ENCODE assay signal across 1 cellular context in genomic region chr1:32485554-32486255, GRCh38.
TF ChIP-seq lines count a peak whose summit lies in the region.

No MANE protein-coding gene starts in this region.

TF ChIP-seq in H1, 55 proteins besides CTCF, POLR2A, EP300 and RAD21:
- TF ChIP-seq MAX (IDR thresholded peaks at IDR 0.05) = no peak
- TF ChIP-seq MAFK (IDR thresholded peaks at IDR 0.05; ENCODE audit: low read depth, low read length) = no peak
- TF ChIP-seq CREB1 (IDR thresholded peaks at IDR 0.05) = no peak
- no peak for TF ChIP-seq SAP30 (IDR thresholded peaks at IDR 0.05; ENCODE audit: insufficient read depth, insufficient replicate concordance, low read length)
- no peak for TF ChIP-seq SIN3A (conservative IDR thresholded peaks at IDR 0.05 in 1 of 2, IDR thresholded peaks at IDR 0.05 in 1 of 2; ENCODE audit: low read depth in 1 of 2, low read length in 2 of 2)
- TF ChIP-seq ATF3 (IDR thresholded peaks at IDR 0.05; ENCODE audit: insufficient read depth, low read depth, low read length) = no peak
- TF ChIP-seq EGR1 (IDR thresholded peaks at IDR 0.05; ENCODE audit: borderline replicate concordance, low read depth, low read length) = no peak
- no peak for TF ChIP-seq ATF2 (IDR thresholded peaks at IDR 0.05; ENCODE audit: low read length)
